29 cellular contexts compared by ENCODE assay signal in genomic region chr7:151789380-151789947, GRCh38.
"Had no signal": no experiment of that assay in that cellular context is flagged by ENCODE, and none has a peak within 500 bp of the region (broad histone marks: within the 10 kb centered on the region; RNA-seq: fewer than 3 reads in every experiment).

No MANE protein-coding gene starts in this region.

- H3K27me3 Mint-ChIP-seq: activated CD4-positive, alpha-beta memory T cell treated with anti-CD3 and anti-CD28 coated beads for 36 hours; activated CD4-positive, alpha-beta T cell treated with anti-CD3 and anti-CD28 coated beads, Interleukin-2, amount 10 ng/mL, durations not matched to agents 24 days and 14 days; activated T-cell treated with anti-CD3 and anti-CD28 coated beads, Interleukin-2, amount 50 U/mL, for 24 hours had no signal

- H2AFZ ChIP-seq: neural progenitor cell had no signal

- H3K36me3 ChIP-seq: neural progenitor cell had no signal

- H3K4me3 Mint-ChIP-seq: activated CD4-positive, alpha-beta memory T cell treated with anti-CD3 and anti-CD28 coated beads for 36 hours; activated CD4-positive, alpha-beta T cell treated with anti-CD3 and anti-CD28 coated beads, Interleukin-2, amount 10 ng/mL, durations not matched to agents 24 days and 14 days; activated T-cell treated with anti-CD3 and anti-CD28 coated beads, Interleukin-2, amount 50 U/mL, for 24 hours; natural killer cell; neural progenitor cell; T-helper 1 cell treated with Interleukin-12 subunit alpha and Interleukin-12 subunit beta and Interleukin-4 antibody, amounts not matched to agents 30 μg/mL and 1 μg/mL, for 36 hours had no signal

- FAIRE-seq: colon, frontal cortex, islet of Langerhans, small intestine, TTC549 had no signal

- H3K9ac ChIP-seq: neural progenitor cell had no signal

- H3K36me3 Mint-ChIP-seq: activated CD4-positive, alpha-beta memory T cell treated with anti-CD3 and anti-CD28 coated beads for 36 hours; natural killer cell; neural progenitor cell had no signal

- H3K27ac ChIP-seq: neural progenitor cell, suprapubic skin, tibial artery, VCaP had no signal

- H3K4me3 ChIP-seq: neural progenitor cell, suprapubic skin, tibial artery had no signal

- H3K9me3 ChIP-seq: suprapubic skin, tibial artery had no signal

- H3K27ac Mint-ChIP-seq: activated CD4-positive, alpha-beta memory T cell treated with anti-CD3 and anti-CD28 coated beads for 36 hours; activated CD4-positive, alpha-beta T cell treated with anti-CD3 and anti-CD28 coated beads, Interleukin-2, amount 10 ng/mL, durations not matched to agents 24 days and 14 days; activated T-cell treated with anti-CD3 and anti-CD28 coated beads, Interleukin-2, amount 50 U/mL, for 24 hours; neural progenitor cell; T-helper 1 cell treated with Interleukin-12 subunit alpha and Interleukin-12 subunit beta and Interleukin-4 antibody, amounts not matched to agents 30 μg/mL and 1 μg/mL, for 36 hours had no signal

- H3K27me3 ChIP-seq: neural progenitor cell, suprapubic skin, tibial artery had no signal

- H3K4me2 ChIP-seq: neural progenitor cell had no signal

- ATAC-seq: activated CD4-positive, CD25-positive, alpha-beta regulatory T cell treated with anti-CD3 and anti-CD28 coated beads, Interleukin-2, amount 50 U/mL, for 24 hours; left ventricle myocardium superior; natural killer cell; sciatic nerve had no signal

- H3K9me3 Mint-ChIP-seq: activated CD4-positive, alpha-beta memory T cell treated with anti-CD3 and anti-CD28 coated beads for 36 hours; activated CD4-positive, alpha-beta T cell treated with anti-CD3 and anti-CD28 coated beads, Interleukin-2, amount 10 ng/mL, durations not matched to agents 24 days and 14 days; activated T-cell treated with anti-CD3 and anti-CD28 coated beads, Interleukin-2, amount 50 U/mL, for 24 hours; natural killer cell; neural progenitor cell; T-helper 1 cell treated with Interleukin-12 subunit alpha and Interleukin-12 subunit beta and Interleukin-4 antibody, amounts not matched to agents 30 μg/mL and 1 μg/mL, for 36 hours had no signal

- DNase-seq: activated CD4-positive, alpha-beta memory T cell treated with anti-CD3 and anti-CD28 coated beads for 36 hours; activated CD4-positive, alpha-beta T cell treated with anti-CD3 and anti-CD28 coated beads, Interleukin-2, amount 10 ng/mL, durations not matched to agents 24 days and 14 days; activated CD8-positive, alpha-beta memory T cell treated with anti-CD3 and anti-CD28 coated beads, Interleukin-2, amount 50 U/mL, for 48 hours; activated gamma-delta T cell treated with Interleukin-2 at 50 U/mL for 16 hours; activated naive CD4-positive, alpha-beta T cell treated with anti-CD3 and anti-CD28 coated beads, Interleukin-2, amount 50 U/mL, for 16 hours; activated T-cell treated with anti-CD3 and anti-CD28 coated beads, Interleukin-2, amount 50 U/mL, for 24 hours; amniotic stem cell; central memory CD4-positive, alpha-beta T cell; effector memory CD4-positive, alpha-beta T cell; left ventricle myocardium superior; mammary epithelial cell; natural killer cell; small intestine; stimulated activated CD4-positive, alpha-beta T cell treated with anti-CD3 and anti-CD28 coated beads, Interleukin-15, amount 100 ng/mL, for 24 hours; stimulated activated CD4-positive, alpha-beta T cell treated with anti-CD3 and anti-CD28 coated beads, Interleukin-2, amount 100 ng/mL, for 24 hours; stimulated activated naive CD4-positive, alpha-beta T cell; SW 1271; T-helper 9 cell; tibial artery had no signal
